1 cellular context compared by ENCODE assay signal in the genomic region with DNA sequence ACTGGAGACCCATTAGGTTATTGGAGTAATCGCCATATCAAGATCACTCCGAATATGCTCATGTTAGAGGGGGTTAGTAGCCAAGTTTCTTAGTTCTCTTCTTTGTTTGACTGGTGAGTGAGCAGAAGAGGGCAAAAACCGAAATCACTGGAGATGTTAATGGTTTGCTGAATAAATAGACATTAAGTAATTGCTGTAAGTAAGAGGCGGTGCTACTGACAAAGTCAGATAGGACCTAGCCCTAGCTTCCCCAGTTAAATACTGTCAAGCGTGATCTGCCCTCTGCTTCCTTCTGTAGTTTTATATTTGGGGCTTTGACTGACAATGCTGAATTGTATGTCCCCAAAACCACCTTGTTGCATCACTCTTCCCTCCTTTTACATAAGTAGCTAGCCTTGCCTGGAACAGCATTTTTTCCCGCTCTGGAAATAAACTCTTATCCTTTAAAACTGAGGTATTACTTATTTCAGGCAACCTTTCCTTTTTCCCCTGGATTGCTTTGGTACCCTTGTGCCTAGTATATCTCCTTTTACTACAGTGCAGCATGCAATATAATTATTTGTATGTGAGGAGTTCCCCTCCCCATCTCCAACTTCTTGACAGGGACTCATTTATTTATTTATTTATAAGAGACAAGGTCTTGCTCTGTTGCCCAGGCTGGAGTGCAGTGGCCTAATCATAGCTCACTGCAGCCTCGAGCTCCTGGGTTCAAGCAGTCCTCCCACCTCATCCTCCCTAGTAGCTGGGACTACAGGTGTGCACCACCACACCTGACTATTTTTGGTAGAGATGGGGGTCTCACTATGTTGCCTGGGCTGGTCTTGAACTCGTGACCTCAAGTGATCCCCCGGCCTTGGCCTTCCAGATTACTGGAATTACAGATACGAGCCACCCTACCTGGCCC.
TF ChIP-seq lines count a peak whose summit lies in the region.

No MANE protein-coding gene starts in this region.

TF ChIP-seq in GM12878, 131 proteins besides CTCF, POLR2A, EP300 and RAD21:
- TF ChIP-seq CHD1 (IDR thresholded peaks at IDR 0.05; ENCODE audit: low read depth, low read length), result no peak
- TF ChIP-seq SREBF1 (IDR thresholded peaks at IDR 0.05; ENCODE audit: low read length), result no peak
- TF ChIP-seq FOS (IDR thresholded peaks at IDR 0.05; ENCODE audit: borderline replicate concordance, extremely low read depth, insufficient read length), result no peak
- no peak for TF ChIP-seq IRF4 (IDR thresholded peaks at IDR 0.05; ENCODE audit: low read depth, low read length)
